ENCODE assay signal across 8 cellular contexts in the genomic region with DNA sequence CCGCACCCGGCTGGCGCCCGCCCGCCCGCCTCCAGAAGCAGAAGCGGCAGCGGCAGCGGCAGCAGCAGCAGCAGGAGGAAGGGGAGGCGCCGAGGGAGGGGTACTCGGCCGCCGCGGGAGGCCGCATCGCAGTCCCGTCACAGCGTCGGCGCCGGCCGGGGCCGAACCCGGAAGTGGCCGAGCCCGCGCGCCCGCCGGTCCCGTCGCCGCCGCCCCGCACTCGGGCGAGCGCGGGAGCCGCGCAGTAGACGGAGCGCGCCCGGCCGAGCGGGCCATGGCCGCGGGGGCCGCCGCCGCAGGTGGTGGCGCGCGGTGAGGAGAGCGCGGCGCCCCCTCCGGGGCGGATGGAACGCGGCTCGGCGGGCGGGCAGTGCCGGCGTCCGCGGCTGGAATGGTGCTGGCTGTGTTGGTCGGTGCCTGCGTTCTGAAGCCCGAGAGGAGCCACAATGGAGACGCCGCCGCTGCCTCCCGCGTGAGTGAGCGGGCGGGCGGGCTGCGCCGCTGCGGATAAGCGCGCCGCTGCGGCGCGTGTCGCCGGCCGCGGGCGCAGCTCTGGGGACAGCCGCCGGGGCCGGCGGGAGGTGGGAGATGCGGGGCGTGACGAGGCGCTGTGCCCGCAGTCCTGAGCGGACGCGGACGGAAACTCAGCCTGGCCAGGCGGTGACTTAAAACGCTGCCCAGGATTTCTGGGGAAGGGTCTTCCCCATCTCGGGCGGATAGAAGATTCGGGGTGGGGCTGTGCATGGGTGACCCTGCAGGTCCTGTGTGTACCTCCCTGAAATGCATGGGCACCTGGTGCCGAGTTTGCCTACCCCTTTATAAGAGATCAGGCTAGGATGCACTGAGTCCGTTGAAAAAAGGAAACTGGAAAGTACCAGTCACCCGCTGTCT. TPM values are rescaled to one million over a fixed set of nuclear protein-coding genes. Genes with fewer than 3 reads are reported as not detected.
A peak's percentile ranks its signal among the peaks of the same experiment; 100 is the strongest.
DNase-seq lines count a peak whose midpoint lies in the region; ATAC-seq and TF ChIP-seq lines count a peak whose summit lies in the region.

Gene KLHL2, plus strand, starts transcription at position 131 of the 891 bp plus-strand sequence. Its CDS starts 316 bp downstream, at position 447.

- TF ChIP-seq POLR2A in GM19099 (IDR thresholded peaks at IDR 0.05; ENCODE audit: extremely low read depth, insufficient read length, low read depth): peak; percentile 76

- ATAC-seq in HG03354 (IDR thresholded peaks at IDR 0.05; ENCODE audit: poor library complexity, severe bottlenecking, unreplicated experiment) (peak; percentile 91), mucosa of descending colon (peak; percentile 95)

- H3K9me3 ChIP-seq in mucosa of descending colon: no peaks in the 10 kb centered on the region

- no peak for TF ChIP-seq CTCF in mucosa of descending colon (IDR thresholded peaks at IDR 0.05)

- DNase-seq in C1 segment of cervical spinal cord (lab: John Stamatoyannopoulos, UW) (peak in 12 of 14 donors; percentile 34 to 85 (median 70)), NOMO-1 treated with dmso at 0.1 percent for 144 hours (lab: John Stamatoyannopoulos, UW; ENCODE audit: unreplicated experiment) (peak; percentile 82), epidermal melanocyte (ENCODE audit: insufficient read length, low spot score) (peak; percentile 75), mucosa of descending colon (peak; percentile 78 to 89 (median 88))
- DNase-seq in activated CD8-positive, alpha-beta memory T cell treated with anti-CD3 and anti-CD28 coated beads, Interleukin-2, amount 50 U/mL, for 48 hours: peak; percentile 81
- peak; percentile 69 for DNase-seq in stimulated activated CD8-positive, alpha-beta memory T cell treated with anti-CD3 and anti-CD28 coated beads, Interleukin-4, amount 100 ng/mL, for 24 hours (ENCODE audit: low read depth)

- intact Hi-C loops in mucosa of descending colon (cut with DNase I, micrococcal nuclease): no loop called here

- H3K4me3 ChIP-seq in mucosa of descending colon: peak within 1 kb of the TSS; percentile 95

- no peaks in the 10 kb centered on the region for H3K36me3 ChIP-seq in mucosa of descending colon (ENCODE audit: low read depth)

- H3K4me1 ChIP-seq in mucosa of descending colon (ENCODE audit: low read depth): peaks cover 14% of the 10 kb centered on the region

RNA-seq across cellular contexts. Expression of gene KLHL2, which starts in this region (rescaled TPM):
- total RNA-seq in mucosa of descending colon: 10 to 100 TPM; 12.9 to 19.1 (median 16.4) TPM

Comparison
In these comparisons a context has a peak if more than half of its experiments do, and no peak if none do; other contexts are left out.
1. Peak in every context shown above with its lines: DNase-seq, ATAC-seq and H3K4me3 ChIP-seq.